In the genomic region with DNA sequence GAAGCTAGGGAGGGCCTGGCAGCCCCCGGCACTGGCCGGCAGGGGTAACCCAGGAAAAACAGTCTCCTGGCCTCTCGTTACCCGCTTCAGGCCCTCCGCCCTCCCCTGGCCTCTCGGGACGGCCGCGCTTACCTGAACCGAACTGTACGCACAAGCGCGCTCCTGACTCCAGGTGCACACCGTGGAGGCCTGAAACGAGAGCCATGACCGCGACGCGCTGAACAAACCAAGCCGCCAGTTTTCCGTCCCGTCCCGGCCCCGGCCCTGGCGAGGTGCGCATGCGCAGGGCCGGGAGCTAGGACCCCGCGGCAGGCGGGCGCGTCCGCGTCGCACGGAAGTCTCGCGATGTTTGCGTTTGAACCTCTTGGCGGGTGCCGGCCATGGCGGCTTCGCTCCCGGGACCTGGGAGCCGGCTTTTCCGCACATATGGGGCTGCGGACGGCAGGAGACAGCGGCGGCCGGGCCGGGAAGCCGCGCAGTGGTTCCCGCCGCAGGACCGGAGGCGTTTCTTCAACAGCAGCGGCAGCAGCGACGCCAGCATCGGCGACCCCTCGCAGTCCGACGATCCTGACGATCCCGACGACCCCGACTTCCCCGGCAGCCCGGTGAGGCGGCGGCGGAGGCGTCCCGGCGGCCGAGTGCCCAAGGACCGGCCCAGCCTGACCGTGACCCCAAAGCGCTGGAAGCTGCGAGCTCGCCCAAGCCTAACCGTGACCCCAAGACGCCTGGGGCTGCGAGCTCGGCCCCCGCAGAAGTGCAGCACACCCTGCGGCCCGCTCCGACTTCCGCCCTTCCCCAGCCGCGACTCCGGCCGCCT, we compare ENCODE assay signal across 8 cellular contexts. TPM values are rescaled to one million over a fixed set of nuclear protein-coding genes. Genes with fewer than 3 reads are reported as not detected.
DNase-seq lines count a peak whose midpoint lies in the region; ATAC-seq, FAIRE-seq and TF ChIP-seq lines count a peak whose summit lies in the region.

Gene HASPIN, plus strand, starts transcription at position 348 of the 817 bp plus-strand sequence. Its CDS starts 33 bp downstream, at position 381.

- peaks cover 1% of the 10 kb centered on the region for H3K36me3 ChIP-seq in bronchial epithelial cell (ENCODE audit: control insufficient read depth, insufficient read depth, low read length)

- no peaks in the 10 kb centered on the region for H3K27me3 Mint-ChIP-seq in WTC11 (ENCODE audit: low read depth)

- CTCF ChIA-PET in AG04449 (lab: Yijun Ruan, JAX) (interaction anchor here (1.0 to 8.0 kb wide), 12 partner anchors 9 to 190 kb away, joined by 3 to 88 read pairs (median 4); partner anchors contain the start of gene NCBP3), WTC11 (lab: Charles Lee) (interaction anchor here (0.5 to 3.1 kb wide), 16 partner anchors 10 to 746 kb away, joined by 3 to 40 read pairs (median 4); partner anchors contain the start of gene P2RX5)

- peak within 1 kb of the TSS; percentile 87 for H3K4me3 ChIP-seq in AG04449 (ENCODE audit: low read depth, low read length)
- H3K4me3 ChIP-seq in bronchial epithelial cell (ENCODE audit: low read depth, low read length): peak within 1 kb of the TSS; percentile 57

- FAIRE-seq in bronchial epithelial cell (lab: Jason Lieb, UNC): no peak

- POLR2A ChIA-PET in AG04449 (lab: Yijun Ruan, JAX): interaction anchor here (0.7 to 1.7 kb wide), 2 partner anchors 13 to 88 kb away, joined by 3 to 4 read pairs; partner anchors contain the start of genes CTNS and SHPK
- POLR2A ChIA-PET in WTC11 (lab: Charles Lee): interaction anchor here (0.5 to 1.9 kb wide), 4 partner anchors 12 to 57 kb away, joined by 4 to 6 read pairs (median 4); partner anchors contain the start of gene P2RX5

- H3K4me3 Mint-ChIP-seq in WTC11: peak within 1 kb of the TSS; percentile 96

- H3K27ac Mint-ChIP-seq in WTC11: peak within 1 kb of the TSS; percentile 85

- ATAC-seq in GM18868 (IDR thresholded peaks at IDR 0.05; ENCODE audit: unreplicated experiment): peak; percentile 79
- ATAC-seq in HG03108 (IDR thresholded peaks at IDR 0.05; ENCODE audit: unreplicated experiment): peak; percentile 75
- ATAC-seq in WTC11: peak; percentile 88

- DNase-seq in AG04449 (ENCODE audit: low read depth, low spot score) (no peak), NCI-H2196 (lab: John Stamatoyannopoulos, UW; ENCODE audit: unreplicated experiment) (peak; percentile 90), WTC11 (ENCODE audit: low spot score) (peak; percentile 91), bronchial epithelial cell (ENCODE audit: low read depth) (peak; percentile 69), inferior parietal cortex (ENCODE audit: extremely low spot score) (peak; percentile 92)
- peak; percentile 79 to 88 for DNase-seq in stimulated activated CD4-positive, alpha-beta T cell treated with anti-CD3 and anti-CD28 coated beads, Interleukin-12 subunit alpha, Interleukin-12 subunit beta, amount 100 ng/mL, for 24 hours (ENCODE audit: low read depth in 2 of 2)

- peaks cover 39% of the 10 kb centered on the region for H3K36me3 Mint-ChIP-seq in WTC11

- no peaks in the 10 kb centered on the region for H3K9me3 Mint-ChIP-seq in WTC11

- peaks cover 29% of the 10 kb centered on the region for H3K4me1 Mint-ChIP-seq in WTC11

- TF ChIP-seq CTCF in AG04449 (IDR thresholded peaks at IDR 0.05; ENCODE audit: insufficient read depth, low read length, missing control alignments) (peak; percentile 42), WTC11 (IDR thresholded peaks at IDR 0.05) (no peak), bronchial epithelial cell (IDR thresholded peaks at IDR 0.05; ENCODE audit: insufficient read depth, low read length, severe bottlenecking) (peak; percentile 21)

- no peaks in the 10 kb centered on the region for H3K27me3 ChIP-seq in bronchial epithelial cell (ENCODE audit: control insufficient read depth, insufficient read depth, low read length)

TF ChIP-seq in WTC11, 78 proteins besides CTCF, POLR2A, EP300 and RAD21 (continues in another document):
- TF ChIP-seq TEAD1 (CRISPR knock-in tag; IDR thresholded peaks at IDR 0.05): peak; percentile 93; the same call in 1 of the 2 replicates
- TF ChIP-seq STAT6 (CRISPR knock-in tag; conservative IDR thresholded peaks at IDR 0.05; ENCODE audit: low read depth): 0 out of 2 replicates have a peak, but pooled peaks have one; percentile 48
- TF ChIP-seq, protein P1, sequence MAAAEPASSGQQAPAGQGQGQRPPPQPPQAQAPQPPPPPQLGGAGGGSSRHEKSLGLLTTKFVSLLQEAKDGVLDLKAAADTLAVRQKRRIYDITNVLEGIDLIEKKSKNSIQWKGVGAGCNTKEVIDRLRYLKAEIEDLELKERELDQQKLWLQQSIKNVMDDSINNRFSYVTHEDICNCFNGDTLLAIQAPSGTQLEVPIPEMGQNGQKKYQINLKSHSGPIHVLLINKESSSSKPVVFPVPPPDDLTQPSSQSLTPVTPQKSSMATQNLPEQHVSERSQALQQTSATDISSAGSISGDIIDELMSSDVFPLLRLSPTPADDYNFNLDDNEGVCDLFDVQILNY (CRISPR knock-in tag; IDR thresholded peaks at IDR 0.05): peak; percentile 93
- TF ChIP-seq ZNF121 (CRISPR knock-in tag; IDR thresholded peaks at IDR 0.05): no peak
- TF ChIP-seq CBFB (CRISPR knock-in tag; IDR thresholded peaks at IDR 0.05; ENCODE audit: low read depth): no peak
- TF ChIP-seq ATF1 (CRISPR knock-in tag; IDR thresholded peaks at IDR 0.05): 0 out of 2 replicates have a peak, but pooled peaks have one; percentile 65
- TF ChIP-seq TEAD4 (CRISPR knock-in tag; IDR thresholded peaks at IDR 0.05): 0 out of 2 replicates have a peak, but pooled peaks have one; percentile 76
- TF ChIP-seq, protein P2, sequence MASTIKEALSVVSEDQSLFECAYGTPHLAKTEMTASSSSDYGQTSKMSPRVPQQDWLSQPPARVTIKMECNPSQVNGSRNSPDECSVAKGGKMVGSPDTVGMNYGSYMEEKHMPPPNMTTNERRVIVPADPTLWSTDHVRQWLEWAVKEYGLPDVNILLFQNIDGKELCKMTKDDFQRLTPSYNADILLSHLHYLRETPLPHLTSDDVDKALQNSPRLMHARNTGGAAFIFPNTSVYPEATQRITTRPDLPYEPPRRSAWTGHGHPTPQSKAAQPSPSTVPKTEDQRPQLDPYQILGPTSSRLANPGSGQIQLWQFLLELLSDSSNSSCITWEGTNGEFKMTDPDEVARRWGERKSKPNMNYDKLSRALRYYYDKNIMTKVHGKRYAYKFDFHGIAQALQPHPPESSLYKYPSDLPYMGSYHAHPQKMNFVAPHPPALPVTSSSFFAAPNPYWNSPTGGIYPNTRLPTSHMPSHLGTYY (CRISPR knock-in tag; IDR thresholded peaks at IDR 0.05): no peak
- TF ChIP-seq, protein P3, sequence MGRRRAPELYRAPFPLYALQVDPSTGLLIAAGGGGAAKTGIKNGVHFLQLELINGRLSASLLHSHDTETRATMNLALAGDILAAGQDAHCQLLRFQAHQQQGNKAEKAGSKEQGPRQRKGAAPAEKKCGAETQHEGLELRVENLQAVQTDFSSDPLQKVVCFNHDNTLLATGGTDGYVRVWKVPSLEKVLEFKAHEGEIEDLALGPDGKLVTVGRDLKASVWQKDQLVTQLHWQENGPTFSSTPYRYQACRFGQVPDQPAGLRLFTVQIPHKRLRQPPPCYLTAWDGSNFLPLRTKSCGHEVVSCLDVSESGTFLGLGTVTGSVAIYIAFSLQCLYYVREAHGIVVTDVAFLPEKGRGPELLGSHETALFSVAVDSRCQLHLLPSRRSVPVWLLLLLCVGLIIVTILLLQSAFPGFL (CRISPR knock-in tag; IDR thresholded peaks at IDR 0.05; ENCODE audit: borderline replicate concordance): peak; percentile 90; the same call in 1 of the 2 replicates
- TF ChIP-seq, protein P4, sequence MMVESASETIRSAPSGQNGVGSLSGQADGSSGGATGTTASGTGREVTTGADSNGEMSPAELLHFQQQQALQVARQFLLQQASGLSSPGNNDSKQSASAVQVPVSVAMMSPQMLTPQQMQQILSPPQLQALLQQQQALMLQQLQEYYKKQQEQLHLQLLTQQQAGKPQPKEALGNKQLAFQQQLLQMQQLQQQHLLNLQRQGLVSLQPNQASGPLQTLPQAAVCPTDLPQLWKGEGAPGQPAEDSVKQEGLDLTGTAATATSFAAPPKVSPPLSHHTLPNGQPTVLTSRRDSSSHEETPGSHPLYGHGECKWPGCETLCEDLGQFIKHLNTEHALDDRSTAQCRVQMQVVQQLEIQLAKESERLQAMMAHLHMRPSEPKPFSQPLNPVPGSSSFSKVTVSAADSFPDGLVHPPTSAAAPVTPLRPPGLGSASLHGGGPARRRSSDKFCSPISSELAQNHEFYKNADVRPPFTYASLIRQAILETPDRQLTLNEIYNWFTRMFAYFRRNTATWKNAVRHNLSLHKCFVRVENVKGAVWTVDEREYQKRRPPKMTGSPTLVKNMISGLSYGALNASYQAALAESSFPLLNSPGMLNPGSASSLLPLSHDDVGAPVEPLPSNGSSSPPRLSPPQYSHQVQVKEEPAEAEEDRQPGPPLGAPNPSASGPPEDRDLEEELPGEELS (CRISPR knock-in tag; IDR thresholded peaks at IDR 0.05): peak; percentile 81

RNA-seq across cellular contexts. Expression of gene HASPIN, which starts in this region (rescaled TPM):
- total RNA-seq in WTC11 (2021) (30.0 to 30.8 TPM (median 30.4 TPM) in 3 replicates), bronchial epithelial cell (0.53 and 0.64 TPM in 2 replicates)

Comparison
In these comparisons a context has a peak if more than half of its experiments do, and no peak if none do; other contexts are left out.
1. RNA of gene HASPIN (total RNA-seq): 30.0 to 30.8 TPM in WTC11; 0.53 to 0.64 TPM in bronchial epithelial cell; every median in the first group is over 10 times any median in the second.
2. Peak in DNase-seq and H3K4me3 ChIP-seq in bronchial epithelial cell; RNA of the gene not detected or under 1 TPM.
3. Peak in every context shown above with its lines, with median percentiles within 50 percentile points of each other: ATAC-seq.